9 cellular contexts compared by ENCODE assay signal in genomic region chr11:35163209-35163608, GRCh38. TPM values are rescaled to one million over a fixed set of nuclear protein-coding genes. Genes with fewer than 3 reads are reported as not detected.
A peak's percentile ranks its signal among the peaks of the same experiment; 100 is the strongest.
DNase-seq lines count a peak whose midpoint lies in the region; ATAC-seq and TF ChIP-seq lines count a peak whose summit lies in the region.
"Had no signal": no experiment of that assay in that cellular context is flagged by ENCODE, and none has a peak within 500 bp of the region (broad histone marks: within the 10 kb centered on the region; RNA-seq: fewer than 3 reads in every experiment).

No MANE protein-coding gene starts in this region.

- intact Hi-C loops in Panc1 (cut with micrococcal nuclease; ENCODE audit: unreplicated experiment): no loop called here

- H3K9me3 Mint-ChIP-seq in GM23338: no peaks in the 10 kb centered on the region
- no peaks in the 10 kb centered on the region for H3K9me3 Mint-ChIP-seq in stimulated activated memory B cell treated with anti-CD40 and anti-IgM and Interleukin-4, amounts not matched to agents 10 μg/mL and 1 μg/mL and 100 μg/mL, for 72 hours

- no peak overlapping the region for H3K27ac Mint-ChIP-seq in GM23338
- peak overlapping the region; percentile 93 for H3K27ac Mint-ChIP-seq in stimulated activated memory B cell treated with anti-CD40 and anti-IgM and Interleukin-4, amounts not matched to agents 10 μg/mL and 1 μg/mL and 100 μg/mL, for 72 hours

- peaks cover 22% of the 10 kb centered on the region for H3K4me1 Mint-ChIP-seq in GM23338
- peaks cover 100% of the 10 kb centered on the region for H3K4me1 Mint-ChIP-seq in stimulated activated memory B cell treated with anti-CD40 and anti-IgM and Interleukin-4, amounts not matched to agents 10 μg/mL and 1 μg/mL and 100 μg/mL, for 72 hours

- CTCF ChIA-PET in Panc1 (lab: Charles Lee): interaction anchor here (0.7 to 1.1 kb wide), 2 partner anchors 203 to 237 kb away, joined by 4 to 5 read pairs; no protein-coding TSS in a partner anchor

- no peaks in the 10 kb centered on the region for H3F3A ChIP-seq in GM23338 (replicated peaks; ENCODE audit: low read depth)

- H3K27ac ChIP-seq in GM23338 (ENCODE audit: low read depth) (no peak overlapping the region), Panc1 (ENCODE audit: low read length) (peak overlapping the region; percentile 99)

- H3K36me3 ChIP-seq in GM23338 (ENCODE audit: insufficient read depth) (no peaks in the 10 kb centered on the region), Panc1 (ENCODE audit: control insufficient read depth, insufficient read depth, low read length) (peaks cover 8% of the 10 kb centered on the region; the same call in 1 of the 2 replicates)

- H3K9me2 ChIP-seq in GM23338 (ENCODE audit: insufficient read depth): no peaks in the 10 kb centered on the region

- H3K79me2 ChIP-seq in GM23338 (replicated peaks; ENCODE audit: insufficient read depth): no peaks in the 10 kb centered on the region

- ATAC-seq in GM23338 (no peak), Panc1 (peak; percentile 28), GM18520 (IDR thresholded peaks at IDR 0.05; ENCODE audit: unreplicated experiment) (no peak)
- ATAC-seq in stimulated activated memory B cell treated with anti-CD40 and anti-IgM and Interleukin-4, amounts not matched to agents 10 μg/mL and 1 μg/mL and 100 μg/mL, for 72 hours: no peak
- ATAC-seq: left ventricle myocardium superior had no signal

- H3K4me1 ChIP-seq in GM23338 (ENCODE audit: insufficient read depth) (peaks cover 22% of the 10 kb centered on the region), Panc1 (ENCODE audit: control insufficient read depth, insufficient read depth, low read length) (peaks cover 100% of the 10 kb centered on the region)

- H3K4me3 Mint-ChIP-seq in GM23338: no peak overlapping the region
- no peak overlapping the region for H3K4me3 Mint-ChIP-seq in stimulated activated memory B cell treated with anti-CD40 and anti-IgM and Interleukin-4, amounts not matched to agents 10 μg/mL and 1 μg/mL and 100 μg/mL, for 72 hours

- no peak overlapping the region for H3K4me3 ChIP-seq in GM23338
- no peak overlapping the region; a peak in 2 of 4 replicates for H3K4me3 ChIP-seq in Panc1 (ENCODE audit: low read depth in 2 of 2, low read length in 2 of 2)
- no peak overlapping the region for H3K4me3 ChIP-seq in epithelial cell of proximal tubule (ENCODE audit: low read depth, low read length)

- no TSS peak for BruUV-seq in Panc1 (replicated peaks; lab: Mats Ljungman, UMichigan)

- H3K27me3 Mint-ChIP-seq in GM23338 (ENCODE audit: insufficient read depth, low read depth, poor library complexity): no peaks in the 10 kb centered on the region
- no peaks in the 10 kb centered on the region for H3K27me3 Mint-ChIP-seq in stimulated activated memory B cell treated with anti-CD40 and anti-IgM and Interleukin-4, amounts not matched to agents 10 μg/mL and 1 μg/mL and 100 μg/mL, for 72 hours

- no peak for DNase-seq in GM23338 (ENCODE audit: low spot score)
- no peak for DNase-seq in Panc1 (ENCODE audit: low read depth, low spot score)
- peak; percentile 98 for DNase-seq in epithelial cell of proximal tubule (ENCODE audit: low read depth)
- no peak for DNase-seq in SIG-M5 (lab: John Stamatoyannopoulos, UW)
- DNase-seq in AML-193 (lab: John Stamatoyannopoulos, UW): no peak
- DNase-seq: left ventricle myocardium superior; NK-92 treated with Interleukin-12 subunit alpha and Interleukin-12 subunit beta, amount 100 ng/mL, for 24 hours had no signal

- TF ChIP-seq CTCF in GM23338 (conservative IDR thresholded peaks at IDR 0.05; ENCODE audit: low read depth in 2 of 2) (no peak), Panc1 (IDR thresholded peaks at IDR 0.05) (no peak), epithelial cell of proximal tubule (conservative IDR thresholded peaks at IDR 0.05; ENCODE audit: low read depth, low read length) (no peak)

- in situ Hi-C loops in Panc1 (cut with HindIII; ENCODE audit: low pct_unique_long_range_greater_than_20kb, low sequenced_read_pairs): no loop called here

- POLR2A ChIA-PET in Panc1 (lab: Charles Lee): interaction anchor here (0.6 to 0.7 kb wide), 4 partner anchors 19 to 183 kb away, joined by 3 to 5 read pairs (median 3); no protein-coding TSS in a partner anchor

- H2AFZ ChIP-seq in GM23338: no peak overlapping the region

- H3K27me3 ChIP-seq in GM23338 (ENCODE audit: insufficient read depth): no peaks in the 10 kb centered on the region
- H3K27me3 ChIP-seq in Panc1 (ENCODE audit: control insufficient read depth, insufficient read depth, low read length): no peaks in the 10 kb centered on the region

- H3K9me3 ChIP-seq in Panc1 (ENCODE audit: control insufficient read depth, insufficient read depth, low read depth, low read length): no peaks in the 10 kb centered on the region

- H4K20me1 ChIP-seq in GM23338 (replicated peaks; ENCODE audit: insufficient read depth): no peaks in the 10 kb centered on the region

- no peaks in the 10 kb centered on the region for H3K36me3 Mint-ChIP-seq in GM23338 (ENCODE audit: low read depth)
- peaks cover 10% of the 10 kb centered on the region for H3K36me3 Mint-ChIP-seq in stimulated activated memory B cell treated with anti-CD40 and anti-IgM and Interleukin-4, amounts not matched to agents 10 μg/mL and 1 μg/mL and 100 μg/mL, for 72 hours

- H3K4me2 ChIP-seq in GM23338: 0 out of 2 replicates have a peak overlapping the region, but pooled peaks have one; percentile 1

TF ChIP-seq in GM23338, 12 proteins besides CTCF, POLR2A, EP300 and RAD21 (continues in another document):
- TF ChIP-seq CREB1 (CRISPR knock-in tag; IDR thresholded peaks at IDR 0.05; ENCODE audit: low read depth): no peak
- TF ChIP-seq, protein P1, sequence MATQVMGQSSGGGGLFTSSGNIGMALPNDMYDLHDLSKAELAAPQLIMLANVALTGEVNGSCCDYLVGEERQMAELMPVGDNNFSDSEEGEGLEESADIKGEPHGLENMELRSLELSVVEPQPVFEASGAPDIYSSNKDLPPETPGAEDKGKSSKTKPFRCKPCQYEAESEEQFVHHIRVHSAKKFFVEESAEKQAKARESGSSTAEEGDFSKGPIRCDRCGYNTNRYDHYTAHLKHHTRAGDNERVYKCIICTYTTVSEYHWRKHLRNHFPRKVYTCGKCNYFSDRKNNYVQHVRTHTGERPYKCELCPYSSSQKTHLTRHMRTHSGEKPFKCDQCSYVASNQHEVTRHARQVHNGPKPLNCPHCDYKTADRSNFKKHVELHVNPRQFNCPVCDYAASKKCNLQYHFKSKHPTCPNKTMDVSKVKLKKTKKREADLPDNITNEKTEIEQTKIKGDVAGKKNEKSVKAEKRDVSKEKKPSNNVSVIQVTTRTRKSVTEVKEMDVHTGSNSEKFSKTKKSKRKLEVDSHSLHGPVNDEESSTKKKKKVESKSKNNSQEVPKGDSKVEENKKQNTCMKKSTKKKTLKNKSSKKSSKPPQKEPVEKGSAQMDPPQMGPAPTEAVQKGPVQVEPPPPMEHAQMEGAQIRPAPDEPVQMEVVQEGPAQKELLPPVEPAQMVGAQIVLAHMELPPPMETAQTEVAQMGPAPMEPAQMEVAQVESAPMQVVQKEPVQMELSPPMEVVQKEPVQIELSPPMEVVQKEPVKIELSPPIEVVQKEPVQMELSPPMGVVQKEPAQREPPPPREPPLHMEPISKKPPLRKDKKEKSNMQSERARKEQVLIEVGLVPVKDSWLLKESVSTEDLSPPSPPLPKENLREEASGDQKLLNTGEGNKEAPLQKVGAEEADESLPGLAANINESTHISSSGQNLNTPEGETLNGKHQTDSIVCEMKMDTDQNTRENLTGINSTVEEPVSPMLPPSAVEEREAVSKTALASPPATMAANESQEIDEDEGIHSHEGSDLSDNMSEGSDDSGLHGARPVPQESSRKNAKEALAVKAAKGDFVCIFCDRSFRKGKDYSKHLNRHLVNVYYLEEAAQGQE (IDR thresholded peaks at IDR 0.05; ENCODE audit: unreplicated experiment): no peak
- no peak for TF ChIP-seq JUNB (IDR thresholded peaks at IDR 0.05; ENCODE audit: unreplicated experiment)
- TF ChIP-seq ZNF114 (CRISPR knock-in tag; IDR thresholded peaks at IDR 0.05): no peak

RNA-seq across cellular contexts. Expression of gene CD44, which starts 24.2 kb away (rescaled TPM):
- 8.3 and 10.1 TPM in 2 replicates for total RNA-seq in GM23338 (2014; rRNA removed; shearing (Covaris generic))
- polyA plus RNA-seq in GM23338 (2016; fragmentation: Nextera tagmentation; extraction: Ambion mirVana): 3.8 and 4.0 TPM in 2 replicates
- total RNA-seq in Panc1 (2021; ENCODE audit: unreplicated experiment) (1,819 TPM), epithelial cell of proximal tubule (244 and 296 TPM in 2 replicates)
- 1,270 TPM for polyA plus RNA-seq in Panc1 (2012; ENCODE audit: insufficient read length)

Comparison
In these comparisons a context has a peak if more than half of its experiments do, and no peak if none do; other contexts are left out.
1. RNA of gene CD44, which starts 24.2 kb away (total RNA-seq): 1,819 TPM in Panc1 (single experiment) and 244 to 296 TPM in epithelial cell of proximal tubule; 8.3 to 10.1 TPM in GM23338; every median in the first group is over 10 times any median in the second.